Comparison of ENCODE assay signal across 16 cellular contexts in genomic region chr9:111633389-111633736, GRCh38. TPM values are rescaled to one million over a fixed set of nuclear protein-coding genes. Genes with fewer than 3 reads are reported as not detected.
DNase-seq lines count a peak whose midpoint lies in the region; ATAC-seq, FAIRE-seq and TF ChIP-seq lines count a peak whose summit lies in the region.
"Had no signal": no experiment of that assay in that cellular context is flagged by ENCODE, and none has a peak within 500 bp of the region (broad histone marks: within the 10 kb centered on the region; RNA-seq: fewer than 3 reads in every experiment).

No MANE protein-coding gene starts in this region.

- TF ChIP-seq CTCF in HFFc6 (IDR thresholded peaks at IDR 0.05) (no peak), GM12878 (IDR thresholded peaks at IDR 0.05 in 2 of 3, conservative IDR thresholded peaks at IDR 0.05 in 1 of 3; ENCODE audit: control insufficient read depth in 2 of 3, extremely low read depth in 1 of 3, insufficient read depth in 1 of 3, low read depth in 3 of 3, low read length in 3 of 3) (no peak), coronary artery (IDR thresholded peaks at IDR 0.05) (no peak)

- no peak for FAIRE-seq in GM12878 (lab: Jason Lieb, UNC)

- H3K4me2 ChIP-seq in GM12878 (ENCODE audit: control insufficient read depth, insufficient read depth): peak overlapping the region; percentile 67

- no peak overlapping the region for H3K4me3 ChIP-seq in CD8-positive, alpha-beta memory T cell (ENCODE audit: low read length)
- H3K4me3 ChIP-seq in GM12878 (peak overlapping the region; percentile 86; the same call in 1 of the 2 replicates), aorta (ENCODE audit: low read length in 2 of 2) (no peak overlapping the region), coronary artery (no peak overlapping the region)
- H3K4me3 ChIP-seq: body of pancreas, thyroid gland had no signal

- SMC1A ChIA-PET in GM12878 (lab: Charles Lee; ENCODE audit: uncharacterized antibody, unreplicated experiment): interaction anchor here (1.1 kb wide), 1 partner anchor 129 kb away, joined by 3 read pairs; no protein-coding TSS in a partner anchor

- intact Hi-C loops in GM12878 (cut with micrococcal nuclease; ENCODE audit: unreplicated experiment): loop anchor here (10.0 kb wide), 2 partner anchors 441 to 1379 kb away; partner anchors contain the start of gene TXN
- intact Hi-C loops in aorta (cut with DNase I): no loop called here

- peaks cover 20% of the 10 kb centered on the region for H3K4me1 ChIP-seq in CD8-positive, alpha-beta memory T cell (ENCODE audit: insufficient read depth, low read length)
- no peaks in the 10 kb centered on the region; the same call in 1 of the 2 replicates for H3K4me1 ChIP-seq in GM12878 (ENCODE audit: control insufficient read depth, insufficient read depth, low read length)
- peaks cover 3 to 10% of the 10 kb centered on the region in 2 donors for H3K4me1 ChIP-seq in aorta (ENCODE audit: control insufficient read depth in 1 of 2, insufficient read depth in 2 of 2, low read length in 2 of 2)

- H3K79me2 ChIP-seq in GM12878 (ENCODE audit: control insufficient read depth, insufficient read depth, low read length): peaks cover 71% of the 10 kb centered on the region

- no peaks in the 10 kb centered on the region for H4K20me1 ChIP-seq in GM12878 (ENCODE audit: control insufficient read depth, insufficient read depth)

- RAD21 ChIA-PET in GM12878 (lab: Charles Lee; ENCODE audit: unreplicated experiment): no interaction called here

- H3K27ac Mint-ChIP-seq in CD8-positive, alpha-beta memory T cell: peak overlapping the region in 6 of 8 donors; percentile 11 to 95 (median 25)
- no peak overlapping the region for H3K27ac Mint-ChIP-seq in HFFc6
- H3K27ac Mint-ChIP-seq in naive thymus-derived CD8-positive, alpha-beta T cell: peak overlapping the region in 1 of 10 donors; percentile 16

- H3K27me3 ChIP-seq in CD8-positive, alpha-beta memory T cell (ENCODE audit: insufficient read depth, low read length, poor library complexity, severe bottlenecking): no peaks in the 10 kb centered on the region
- H3K27me3 ChIP-seq in GM12878 (replicated peaks in 1 of 2; ENCODE audit: control insufficient read depth in 2 of 2, insufficient read depth in 2 of 2, low read length in 1 of 2): no peaks in the 10 kb centered on the region
- no peaks in the 10 kb centered on the region for H3K27me3 ChIP-seq in aorta (ENCODE audit: control insufficient read depth in 1 of 2, insufficient read depth in 2 of 2, low read length in 1 of 2)
- H3K27me3 ChIP-seq: body of pancreas, thyroid gland had no signal

- ATAC-seq in GM12878: no peak
- no peak for ATAC-seq in naive thymus-derived CD8-positive, alpha-beta T cell
- ATAC-seq in aorta (ENCODE audit: low FRiP score): no peak
- ATAC-seq in HG02884 (IDR thresholded peaks at IDR 0.05; ENCODE audit: unreplicated experiment): no peak
- ATAC-seq: body of pancreas, HCT116, T-helper 17 cell had no signal

- no peaks in the 10 kb centered on the region for H3K27me3 Mint-ChIP-seq in CD8-positive, alpha-beta memory T cell
- H3K27me3 Mint-ChIP-seq in HFFc6 (ENCODE audit: insufficient read depth): no peaks in the 10 kb centered on the region
- no peaks in the 10 kb centered on the region for H3K27me3 Mint-ChIP-seq in naive thymus-derived CD8-positive, alpha-beta T cell
- H3K27me3 Mint-ChIP-seq: T-helper 17 cell had no signal

- no peak overlapping the region for H3K27ac ChIP-seq in CD8-positive, alpha-beta memory T cell (ENCODE audit: low read depth, low read length)
- H3K27ac ChIP-seq in GM12878 (ENCODE audit: control insufficient read depth, insufficient read depth) (no peak overlapping the region), aorta (ENCODE audit: low read depth in 1 of 2, low read length in 2 of 2) (no peak overlapping the region), coronary artery (no peak overlapping the region)
- H3K27ac ChIP-seq: thyroid gland had no signal

- 95% methylated on average over 1 of the region's 1 CpG for WGBS in GM12878 (ENCODE audit: insufficient coverage, insufficient replicate concordance, low lambda C conversion rate, missing lambda C conversion rate)
- WGBS in aorta, 2 donors: 68 to 82% methylated on average over 1 of the region's 1 CpG

- no peaks in the 10 kb centered on the region for H3K9me3 Mint-ChIP-seq in CD8-positive, alpha-beta memory T cell
- no peaks in the 10 kb centered on the region for H3K9me3 Mint-ChIP-seq in HFFc6
- H3K9me3 Mint-ChIP-seq in naive thymus-derived CD8-positive, alpha-beta T cell: no peaks in the 10 kb centered on the region

- no peak for TF ChIP-seq POLR2A in GM12878 (IDR thresholded peaks at IDR 0.05; ENCODE audit: low read depth, low read length)

- H3K9ac ChIP-seq in GM12878 (ENCODE audit: control insufficient read depth, insufficient read depth, low read length): no peak overlapping the region

- BruUV-seq in GM12878 (replicated peaks; lab: Mats Ljungman, UMichigan): no TSS peak

- CTCF ChIA-PET in CD8-positive, alpha-beta memory T cell (lab: Charles Lee): no interaction called here
- CTCF ChIA-PET in GM12878 (lab: Yijun Ruan, JAX): no interaction called here

- H3K36me3 ChIP-seq in CD8-positive, alpha-beta memory T cell (ENCODE audit: insufficient read depth, low read length): no peaks in the 10 kb centered on the region
- H3K36me3 ChIP-seq in GM12878 (ENCODE audit: control insufficient read depth in 2 of 2, insufficient read depth in 2 of 2, low read length in 1 of 2) (0 out of 4 replicates have a peak, but pooled peaks cover 0 to 3% of the 10 kb centered on the region in 2 experiments), aorta (ENCODE audit: control insufficient read depth in 1 of 2, insufficient read depth in 2 of 2, low read length in 1 of 2) (no peaks in the 10 kb centered on the region)
- H3K36me3 ChIP-seq: thyroid gland had no signal

- no peak for DNase-seq in CD8-positive, alpha-beta memory T cell
- DNase-seq in HFFc6: no peak
- DNase-seq in GM12878 (ENCODE audit: low read depth, low spot score): no peak
- DNase-seq in naive thymus-derived CD8-positive, alpha-beta T cell: no peak
- DNase-seq in aorta: no peak
- DNase-seq in NCI-H524 (lab: John Stamatoyannopoulos, UW): no peak
- DNase-seq in coronary artery (ENCODE audit: low spot score): no peak
- DNase-seq: activated CD8-positive, alpha-beta memory T cell treated with anti-CD3 and anti-CD28 coated beads for 24 hours; body of pancreas; hypothalamus; Kasumi-1; NCI-H2081; T-helper 17 cell; thyroid gland had no signal

- H3K4me1 Mint-ChIP-seq in CD8-positive, alpha-beta memory T cell: peaks cover 43 to 56% (median 54%) of the 10 kb centered on the region in 3 donors
- peaks cover 47% of the 10 kb centered on the region for H3K4me1 Mint-ChIP-seq in HFFc6 (ENCODE audit: low read depth)
- peaks cover 28 to 52% (median 45%) of the 10 kb centered on the region in 4 donors for H3K4me1 Mint-ChIP-seq in naive thymus-derived CD8-positive, alpha-beta T cell

- H3K4me3 Mint-ChIP-seq in CD8-positive, alpha-beta memory T cell: peak overlapping the region; percentile 2 to 96 (median 25)
- H3K4me3 Mint-ChIP-seq in HFFc6: peak overlapping the region; percentile 95
- H3K4me3 Mint-ChIP-seq in naive thymus-derived CD8-positive, alpha-beta T cell: peak overlapping the region in 8 of 10 donors; percentile 2 to 97 (median 86)

- H3K9me3 ChIP-seq in CD8-positive, alpha-beta memory T cell (ENCODE audit: low read length): no peaks in the 10 kb centered on the region
- H3K9me3 ChIP-seq in GM12878 (replicated peaks; ENCODE audit: control insufficient read depth, insufficient read depth, low read length) (no peaks in the 10 kb centered on the region), aorta (ENCODE audit: control insufficient read depth, low read length) (no peaks in the 10 kb centered on the region)
- H3K9me3 ChIP-seq: thyroid gland had no signal

- H3K36me3 Mint-ChIP-seq in CD8-positive, alpha-beta memory T cell: peaks cover 0 to 8% (median 0%) of the 10 kb centered on the region in 3 donors
- peaks cover 28% of the 10 kb centered on the region for H3K36me3 Mint-ChIP-seq in HFFc6 (ENCODE audit: low read depth)
- H3K36me3 Mint-ChIP-seq in naive thymus-derived CD8-positive, alpha-beta T cell: no peaks in the 10 kb centered on the region

- no peak overlapping the region for H2AFZ ChIP-seq in GM12878 (ENCODE audit: control insufficient read depth, low read depth, low read length)

- POLR2A ChIA-PET in CD8-positive, alpha-beta memory T cell (lab: Charles Lee): no interaction called here
- POLR2A ChIA-PET in GM12878 (lab: Charles Lee): no interaction called here
- POLR2A ChIA-PET in naive thymus-derived CD8-positive, alpha-beta T cell (lab: Charles Lee): no interaction called here

- in situ Hi-C loops in GM12878 (cut with MboI): no loop called here

- no peak for TF ChIP-seq RAD21 in GM12878 (IDR thresholded peaks at IDR 0.05; ENCODE audit: insufficient read depth, low read depth, low read length)

- no peak for TF ChIP-seq EP300 in GM12878 (IDR thresholded peaks at IDR 0.05; ENCODE audit: borderline replicate concordance in 1 of 2, control insufficient read depth in 1 of 2, low read depth in 2 of 2, low read length in 2 of 2)

RNA-seq across cellular contexts. Expression of gene DNAJC25, which starts 2.2 kb away (rescaled TPM):
- total RNA-seq in CD8-positive, alpha-beta memory T cell: 1 to 10 TPM; 5.7 to 6.0 TPM
- polyA plus RNA-seq in CD8-positive, alpha-beta memory T cell: 2.0 TPM
- 10 to 100 TPM in 4 of 6 experiments, 1 to 10 TPM in 2; 9.6 to 11.5 (median 10.3) TPM for total RNA-seq in HFFc6 (2021; fragmentation: NEBNext Ultra II Directional; extraction: Animal tissue kit (Norgen Biotek cat#: 25700))
- 9.6 and 10.2 TPM in 2 replicates for total RNA-seq in GM12878 (2013; cell fraction: nucleolus; rRNA removed)
- total RNA-seq in GM12878 (2014; rRNA removed) (3.7 and 4.0 TPM in 2 replicates), GM12878 (2014; rRNA removed; fragmentation: Illumina TruSeq; extraction: Trizol) (4.1 and 4.7 TPM in 2 replicates), GM12878 (2021) (3.0 and 4.0 TPM in 2 replicates), aorta (1 to 10 TPM; 5.6 to 6.0 TPM)
- polyA plus RNA-seq in GM12878 (2011; ENCODE audit: low read depth): 2.5 TPM
- polyA plus RNA-seq in GM12878 (2011; rRNA removed) (6.4 and 9.0 TPM in 2 replicates), GM12878 (2014; fragmentation: Illumina TruSeq; extraction: Trizol) (5.5 and 8.0 TPM in 2 replicates), GM12878 (2014; fragmentation: Nextera tagmentation; extraction: Ambion mirVana) (1 to 10 TPM; 2.4 to 3.7 TPM), GM12878 (2014; rRNA removed) (3.7 and 4.2 TPM in 2 replicates), GM12878 (2016; fragmentation: Nextera tagmentation; extraction: Ambion mirVana) (1 to 10 TPM; 6.0 to 6.2 TPM), aorta (1 to 10 TPM; 5.0 to 5.1 TPM)
- 1.6 and 2.0 TPM in 2 replicates for polyA plus RNA-seq in GM12878 (2011; cell fraction: cytosol; rRNA removed)
- 6.0 and 6.6 TPM in 2 replicates for polyA plus RNA-seq in GM12878 (2011; cell fraction: nucleus; rRNA removed)
- 6.5 TPM in 2 replicates for polyA plus RNA-seq in GM12878 (2012)
- polyA minus RNA-seq in GM12878 (2011; rRNA and poly(A)+ RNA removed): 1.1 and 1.6 TPM in 2 replicates
- 0.94 TPM in 1 of 2 replicates, not detected in the other for polyA minus RNA-seq in GM12878 (2011; cell fraction: cytosol; rRNA and poly(A)+ RNA removed)
- 2.3 and 3.6 TPM in 2 replicates for polyA minus RNA-seq in GM12878 (2011; cell fraction: nucleus; rRNA and poly(A)+ RNA removed)
- 1 to 10 TPM; 3.4 TPM for total RNA-seq in naive thymus-derived CD8-positive, alpha-beta T cell
- 1 to 10 TPM; 1.1 to 2.4 (median 1.7) TPM for polyA plus RNA-seq in naive thymus-derived CD8-positive, alpha-beta T cell

RNA-seq across cellular contexts. Expression of gene GNG10, which starts 28.0 kb away (rescaled TPM):
- total RNA-seq in CD8-positive, alpha-beta memory T cell: 10 to 100 TPM; 21.9 to 25.1 TPM
- 22.9 TPM for polyA plus RNA-seq in CD8-positive, alpha-beta memory T cell
- 10 to 100 TPM; 60.5 to 72.7 (median 66.0) TPM for total RNA-seq in HFFc6 (2021; fragmentation: NEBNext Ultra II Directional; extraction: Animal tissue kit (Norgen Biotek cat#: 25700))
- total RNA-seq in GM12878 (2013; cell fraction: nucleolus; rRNA removed): 7.5 and 7.9 TPM in 2 replicates
- total RNA-seq in GM12878 (2014; rRNA removed) (16.3 and 22.0 TPM in 2 replicates), GM12878 (2014; rRNA removed; fragmentation: Illumina TruSeq; extraction: Trizol) (18.7 and 20.4 TPM in 2 replicates), GM12878 (2021) (12.0 and 14.5 TPM in 2 replicates), aorta (10 to 100 TPM; 40.2 to 47.0 TPM)
- polyA plus RNA-seq in GM12878 (2011; ENCODE audit: low read depth): 12.6 TPM
- polyA plus RNA-seq in GM12878 (2011; rRNA removed) (24.0 and 33.6 TPM in 2 replicates), GM12878 (2014; fragmentation: Illumina TruSeq; extraction: Trizol) (21.3 and 26.0 TPM in 2 replicates), GM12878 (2014; fragmentation: Nextera tagmentation; extraction: Ambion mirVana) (10 to 100 TPM; 27.2 to 28.2 TPM), GM12878 (2014; rRNA removed) (14.6 and 18.1 TPM in 2 replicates), GM12878 (2016; fragmentation: Nextera tagmentation; extraction: Ambion mirVana) (10 to 100 TPM; 24.9 to 26.4 TPM), aorta (100 to 1,000 TPM in 1 of 2 donors, 10 to 100 TPM in 1; 42.8 to 139 TPM)
- polyA plus RNA-seq in GM12878 (2011; cell fraction: cytosol; rRNA removed): 10.5 and 14.7 TPM in 2 replicates
- polyA plus RNA-seq in GM12878 (2011; cell fraction: nucleus; rRNA removed): 4.8 and 5.1 TPM in 2 replicates
- 10.9 and 12.8 TPM in 2 replicates for polyA plus RNA-seq in GM12878 (2012)
- polyA minus RNA-seq in GM12878 (2011; rRNA and poly(A)+ RNA removed): 3.5 and 3.6 TPM in 2 replicates
- polyA minus RNA-seq in GM12878 (2011; cell fraction: cytosol; rRNA and poly(A)+ RNA removed): 2.1 and 2.7 TPM in 2 replicates
- 1.9 and 2.7 TPM in 2 replicates for polyA minus RNA-seq in GM12878 (2011; cell fraction: nucleus; rRNA and poly(A)+ RNA removed)
- total RNA-seq in naive thymus-derived CD8-positive, alpha-beta T cell: 10 to 100 TPM; 10.8 to 12.7 TPM
- polyA plus RNA-seq in naive thymus-derived CD8-positive, alpha-beta T cell: 10 to 100 TPM; 20.9 to 26.4 (median 22.7) TPM

RNA-seq across cellular contexts. Expression of gene PTGR1, which starts 33.9 kb away (rescaled TPM):
- total RNA-seq in CD8-positive, alpha-beta memory T cell: under 1 TPM; 0.62 to 0.96 TPM
- not detected for polyA plus RNA-seq in CD8-positive, alpha-beta memory T cell
- total RNA-seq in HFFc6 (2021; fragmentation: NEBNext Ultra II Directional; extraction: Animal tissue kit (Norgen Biotek cat#: 25700)): 10 to 100 TPM; 50.3 to 86.6 (median 82.4) TPM
- total RNA-seq in GM12878 (2013; cell fraction: nucleolus; rRNA removed): not detected in 2 replicates
- total RNA-seq in GM12878 (2014; rRNA removed) (1.5 and 2.8 TPM in 2 replicates), GM12878 (2014; rRNA removed; fragmentation: Illumina TruSeq; extraction: Trizol) (2.2 and 2.5 TPM in 2 replicates), GM12878 (2021) (2.3 and 2.7 TPM in 2 replicates), aorta (10 to 100 TPM; 18.2 to 43.1 TPM)
- polyA plus RNA-seq in GM12878 (2011; ENCODE audit: low read depth): 4.9 TPM
- polyA plus RNA-seq in GM12878 (2011; rRNA removed) (0.12 TPM in 1 of 2 replicates, not detected in the other), GM12878 (2014; fragmentation: Illumina TruSeq; extraction: Trizol) (3.1 and 3.2 TPM in 2 replicates), GM12878 (2014; fragmentation: Nextera tagmentation; extraction: Ambion mirVana) (1 to 10 TPM; 2.2 to 2.9 TPM), GM12878 (2014; rRNA removed) (2.8 and 3.3 TPM in 2 replicates), GM12878 (2016; fragmentation: Nextera tagmentation; extraction: Ambion mirVana) (1 to 10 TPM; 5.1 to 6.3 TPM), aorta (100 to 1,000 TPM in 1 of 2 donors, 10 to 100 TPM in 1; 35.9 to 138 TPM)
- not detected in 2 replicates for polyA plus RNA-seq in GM12878 (2011; cell fraction: cytosol; rRNA removed)
- not detected in 2 replicates for polyA plus RNA-seq in GM12878 (2011; cell fraction: nucleus; rRNA removed)
- 5.2 and 7.1 TPM in 2 replicates for polyA plus RNA-seq in GM12878 (2012)
- polyA minus RNA-seq in GM12878 (2011; rRNA and poly(A)+ RNA removed): not detected in 2 replicates
- not detected in 2 replicates for polyA minus RNA-seq in GM12878 (2011; cell fraction: cytosol; rRNA and poly(A)+ RNA removed)
- polyA minus RNA-seq in GM12878 (2011; cell fraction: nucleus; rRNA and poly(A)+ RNA removed): not detected in 2 replicates
- not detected for total RNA-seq in naive thymus-derived CD8-positive, alpha-beta T cell
- not detected for polyA plus RNA-seq in naive thymus-derived CD8-positive, alpha-beta T cell

Comparison
In these comparisons a context has a peak if more than half of its experiments do, and no peak if none do; other contexts are left out.
1. H3K4me3 Mint-ChIP-seq: peak in every context shown above with its lines; median percentile 95 in HFFc6; 86 in naive thymus-derived CD8-positive, alpha-beta T cell; 25 in CD8-positive, alpha-beta memory T cell.
2. RNA of gene PTGR1, which starts 33.9 kb away (total RNA-seq): 50.3 to 86.6 TPM in HFFc6 and 18.2 to 43.1 TPM in aorta; 1.5 to 2.8 TPM in GM12878, 0.62 to 0.96 TPM in CD8-positive, alpha-beta memory T cell and not detected in naive thymus-derived CD8-positive, alpha-beta T cell; every median in the first group is over 4 times any median in the second.